Comparison of ENCODE assay signal across 7 cellular contexts in genomic region chr9:69120380-69121154, GRCh38.
DNase-seq lines count a peak whose midpoint lies in the region; ATAC-seq lines count a peak whose summit lies in the region.

No MANE protein-coding gene starts in this region.

- H3K27me3 ChIP-seq in adipocyte (replicated peaks; ENCODE audit: control insufficient read depth, insufficient read depth, low read length) (no peaks in the 10 kb centered on the region), iPS-20b (ENCODE audit: insufficient read depth, low read length) (no peaks in the 10 kb centered on the region)

- no peaks in the 10 kb centered on the region for H3K9me3 ChIP-seq in adipocyte (ENCODE audit: control insufficient read depth, low read length)
- no peaks in the 10 kb centered on the region for H3K9me3 ChIP-seq in iPS-20b (ENCODE audit: insufficient read depth, low read depth, low read length)

- H3K9ac ChIP-seq in adipocyte (ENCODE audit: low read length) (no peak overlapping the region), iPS-20b (ENCODE audit: low read depth, low read length) (peak overlapping the region; percentile 94)

- H3K4me1 ChIP-seq in adipocyte (ENCODE audit: control insufficient read depth, insufficient read depth, low read length) = peaks cover 13% of the 10 kb centered on the region
- H3K4me1 ChIP-seq in iPS-20b (ENCODE audit: insufficient read depth, low read length) = peaks cover 6% of the 10 kb centered on the region; the same call in 1 of the 2 replicates

- H3K36me3 ChIP-seq in adipocyte (ENCODE audit: control insufficient read depth, insufficient read depth, low read length, severe bottlenecking) (no peaks in the 10 kb centered on the region), iPS-20b (ENCODE audit: insufficient read depth, low read depth, low read length) (no peaks in the 10 kb centered on the region)

- ATAC-seq in GM18868 (IDR thresholded peaks at IDR 0.05; ENCODE audit: unreplicated experiment) = peak; percentile 25
- ATAC-seq in GM19324 (IDR thresholded peaks at IDR 0.05; ENCODE audit: low FRiP score, unreplicated experiment) = no peak
- ATAC-seq in GM21737 (IDR thresholded peaks at IDR 0.05; ENCODE audit: unreplicated experiment) = no peak

- H3K4me3 ChIP-seq in adipocyte (ENCODE audit: low read length) (peak overlapping the region; percentile 27), iPS-20b (ENCODE audit: low read length) (peak overlapping the region; percentile 95), skin epidermis (peak overlapping the region; percentile 53 to 77 (median 65))

- DNase-seq in NCI-H146 (lab: John Stamatoyannopoulos, UW) (peak; percentile 83), adipocyte (ENCODE audit: low read depth) (no peak)

- H3K27ac ChIP-seq in iPS-20b (ENCODE audit: low read length) = peak overlapping the region; percentile 97
- peak overlapping the region; percentile 40 to 92 (median 83) for H3K27ac ChIP-seq in skin epidermis

Comparison
In these comparisons a context has a peak if more than half of its experiments do, and no peak if none do; other contexts are left out.
1. H3K4me3 ChIP-seq: peak in every context shown above with its lines; median percentile 95 in iPS-20b; 65 in skin epidermis; 27 in adipocyte.